27 cellular contexts compared by ENCODE assay signal in genomic region chr15:36335211-36335610, GRCh38.
DNase-seq lines count a peak whose midpoint lies in the region; ATAC-seq, FAIRE-seq and TF ChIP-seq lines count a peak whose summit lies in the region.
"Had no signal": no experiment of that assay in that cellular context is flagged by ENCODE, and none has a peak within 500 bp of the region (broad histone marks: within the 10 kb centered on the region; RNA-seq: fewer than 3 reads in every experiment).

No MANE protein-coding gene starts in this region.

- H3K79me2 ChIP-seq in ACC112 (ENCODE audit: control insufficient read depth, insufficient read depth, low read length, unreplicated experiment), result no peaks in the 10 kb centered on the region
- H3K79me2 ChIP-seq in HCT116 (ENCODE audit: insufficient read depth, low read length), result no peaks in the 10 kb centered on the region
- no peaks in the 10 kb centered on the region for H3K79me2 ChIP-seq in astrocyte (ENCODE audit: insufficient read depth, low read length)

- H3K27me3 Mint-ChIP-seq in astrocyte (ENCODE audit: low read depth, unreplicated experiment), result no peaks in the 10 kb centered on the region
- H3K27me3 Mint-ChIP-seq: CD4-positive, alpha-beta T cell; CD8-positive, alpha-beta memory T cell had no signal

- H3K9me2 ChIP-seq in HCT116 (ENCODE audit: insufficient read depth), result no peaks in the 10 kb centered on the region

- H3K9ac ChIP-seq in HCT116 (ENCODE audit: low read length) (no peak overlapping the region), astrocyte (ENCODE audit: low read length) (no peak overlapping the region)
- H3K9ac ChIP-seq: BLaER1 treated with 17β-estradiol and CSF1 and Interleukin-3, amounts not matched to agents 10 nM and 100 nM; GM23248 had no signal

- H3K27ac Mint-ChIP-seq in astrocyte (ENCODE audit: unreplicated experiment), result no peak overlapping the region
- H3K27ac Mint-ChIP-seq: CD14-positive monocyte; CD4-positive, alpha-beta T cell; CD8-positive, alpha-beta memory T cell had no signal

- FAIRE-seq in astrocyte (lab: Jason Lieb, UNC), result peak; percentile 67
- FAIRE-seq: A204.1, D721Med, GM12891, GM18507, H1 had no signal

- no peak for TF ChIP-seq RAD21 in HCT116 (IDR thresholded peaks at IDR 0.05; ENCODE audit: low read depth)

- no peaks in the 10 kb centered on the region for H4K20me1 ChIP-seq in HCT116 (ENCODE audit: insufficient read depth)
- H4K20me1 ChIP-seq in astrocyte (ENCODE audit: insufficient read depth, low read length), result no peaks in the 10 kb centered on the region
- H4K20me1 ChIP-seq: BLaER1 treated with 17β-estradiol and CSF1 and Interleukin-3, amounts not matched to agents 10 nM and 100 nM had no signal

- H3K4me3 Mint-ChIP-seq in astrocyte (ENCODE audit: unreplicated experiment), result no peak overlapping the region
- H3K4me3 Mint-ChIP-seq: CD14-positive monocyte; CD4-positive, alpha-beta T cell; CD8-positive, alpha-beta memory T cell; H9 had no signal

- RAD21 ChIA-PET in HCT116 (lab: Charles Lee; ENCODE audit: low non-redundant PET in 1 of 2, low total read pairs in 2 of 2, uncharacterized antibody in 2 of 2, unreplicated experiment in 2 of 2), result no interaction called here

- H3K27me3 ChIP-seq in ACC112 (ENCODE audit: insufficient read depth, low read length) (no peaks in the 10 kb centered on the region), HCT116 (ENCODE audit: insufficient read depth, low read length) (no peaks in the 10 kb centered on the region), astrocyte (ENCODE audit: insufficient read depth, low read length) (no peaks in the 10 kb centered on the region)
- H3K27me3 ChIP-seq: BE2C; BLaER1 treated with 17β-estradiol and CSF1 and Interleukin-3, amounts not matched to agents 10 nM and 100 nM had no signal

- intact Hi-C loops in HCT116 (cut with micrococcal nuclease), result no loop called here
- intact Hi-C loops in head of caudate nucleus (cut with DNase I), result no loop called here

- H2AFZ ChIP-seq in ACC112 (ENCODE audit: low read length, unreplicated experiment) (peak overlapping the region; percentile 2), HCT116 (ENCODE audit: low read depth, low read length, poor library complexity, severe bottlenecking) (peak overlapping the region; percentile 51), astrocyte (ENCODE audit: low read depth, low read length) (no peak overlapping the region)
- H2AFZ ChIP-seq: GM23248 had no signal

- no peaks in the 10 kb centered on the region for H3K9me3 Mint-ChIP-seq in astrocyte (ENCODE audit: unreplicated experiment)
- H3K9me3 Mint-ChIP-seq: H9 had no signal

- no peak overlapping the region for H3K4me3 ChIP-seq in ACC112 (ENCODE audit: low read depth, low read length)
- H3K4me3 ChIP-seq in HCT116 (replicated peaks in 1 of 2; ENCODE audit: low read depth in 1 of 2, low read length in 2 of 2), result no peak overlapping the region
- no peak overlapping the region for H3K4me3 ChIP-seq in astrocyte (ENCODE audit: insufficient read depth, low read depth, low read length)
- H3K4me3 ChIP-seq: BLaER1 treated with 17β-estradiol and CSF1 and Interleukin-3, amounts not matched to agents 10 nM and 100 nM; GM23248 had no signal

- H3K4me2 ChIP-seq in HCT116 (ENCODE audit: low read length) (no peak overlapping the region), astrocyte (ENCODE audit: low read length) (no peak overlapping the region)
- H3K4me2 ChIP-seq: BLaER1 treated with 17β-estradiol and CSF1 and Interleukin-3, amounts not matched to agents 10 nM and 100 nM had no signal

- TF ChIP-seq CTCF in HCT116 (IDR thresholded peaks at IDR 0.05 in 2 of 3, conservative IDR thresholded peaks at IDR 0.05 in 1 of 3; ENCODE audit: borderline replicate concordance in 1 of 3, insufficient read depth in 1 of 3, low read depth in 2 of 3, low read length in 2 of 3), result no peak
- no peak for TF ChIP-seq CTCF in astrocyte (IDR thresholded peaks at IDR 0.05; ENCODE audit: insufficient read depth, low read depth, low read length)

- H3K27ac ChIP-seq in ACC112 (ENCODE audit: low read depth, low read length) (no peak overlapping the region), HCT116 (ENCODE audit: low read depth, low read length) (no peak overlapping the region), astrocyte (ENCODE audit: low read depth, low read length) (no peak overlapping the region)
- H3K27ac ChIP-seq: 22Rv1; BLaER1 treated with 17β-estradiol and CSF1 and Interleukin-3, amounts not matched to agents 10 nM and 100 nM; GM23248 had no signal

- DNase-seq in HCT116 (ENCODE audit: low read depth, low spot score) (no peak), M059J (ENCODE audit: low read depth) (peak; percentile 18), astrocyte (ENCODE audit: low read depth) (no peak), head of caudate nucleus (no peak)
- no peak for DNase-seq in activated CD8-positive, alpha-beta memory T cell treated with anti-CD3 and anti-CD28 coated beads for 24 hours
- no peak for DNase-seq in stimulated activated naive CD4-positive, alpha-beta T cell treated with Interleukin-2 at 50 U/mL for 16 hours (lab: John Stamatoyannopoulos, UW)
- no peak for DNase-seq in activated CD8-positive, alpha-beta memory T cell treated with anti-CD3 and anti-CD28 coated beads, Interleukin-2, amount 50 U/mL, for 48 hours
- DNase-seq: ACHN; AML-193; BE2C; CD4-positive, alpha-beta T cell; CD8-positive, alpha-beta memory T cell; DMS 273 treated with DMSO at 0.1 percent for 48 hours; DMS79; EL; GF-D8; GM23248; H9 had no signal

- H3K4me1 ChIP-seq in ACC112 (ENCODE audit: control insufficient read depth, insufficient read depth, low read length, unreplicated experiment) (peaks cover 10% of the 10 kb centered on the region), HCT116 (ENCODE audit: control insufficient read depth in 1 of 2, insufficient read depth in 2 of 2, low read length in 2 of 2) (peaks cover 0 to 8% of the 10 kb centered on the region in 2 experiments; a peak in 1 of 4 replicates), astrocyte (ENCODE audit: insufficient read depth, low read length) (peaks cover 7% of the 10 kb centered on the region)
- H3K4me1 ChIP-seq: BLaER1 treated with 17β-estradiol and CSF1 and Interleukin-3, amounts not matched to agents 10 nM and 100 nM had no signal

- POLR2A ChIA-PET in HCT116 (lab: Charles Lee), result no interaction called here

- no peak for TF ChIP-seq POLR2A in HCT116 (IDR thresholded peaks at IDR 0.05; ENCODE audit: borderline replicate concordance, extremely low read depth, insufficient read depth, insufficient read length)

- no peaks in the 10 kb centered on the region for H3K36me3 Mint-ChIP-seq in astrocyte (ENCODE audit: low read depth, unreplicated experiment)
- H3K36me3 Mint-ChIP-seq: CD14-positive monocyte; CD8-positive, alpha-beta memory T cell had no signal

- H3K36me3 ChIP-seq in ACC112 (ENCODE audit: insufficient read depth, low read length) (no peaks in the 10 kb centered on the region), HCT116 (ENCODE audit: control insufficient read depth in 1 of 2, insufficient read depth in 2 of 2, low read length in 2 of 2) (no peaks in the 10 kb centered on the region), astrocyte (ENCODE audit: insufficient read depth, low read length) (no peaks in the 10 kb centered on the region)
- H3K36me3 ChIP-seq: BE2C; BLaER1 treated with 17β-estradiol and CSF1 and Interleukin-3, amounts not matched to agents 10 nM and 100 nM had no signal

- H3K9me3 ChIP-seq in HCT116 (ENCODE audit: control insufficient read depth in 1 of 2, insufficient read depth in 1 of 2, low read depth in 1 of 2, low read length in 2 of 2) (no peaks in the 10 kb centered on the region), astrocyte (ENCODE audit: insufficient read depth, low read depth, low read length) (no peaks in the 10 kb centered on the region)
- H3K9me3 ChIP-seq: BE2C had no signal

- H3K4me1 Mint-ChIP-seq in astrocyte (ENCODE audit: low read depth, unreplicated experiment), result peaks cover 30% of the 10 kb centered on the region
- H3K4me1 Mint-ChIP-seq: CD14-positive monocyte; CD8-positive, alpha-beta memory T cell had no signal

- CTCF ChIA-PET in HCT116 (lab: Charles Lee), result no interaction called here

- no peak for ATAC-seq in HCT116

- BruUV-seq in HCT116 (replicated peaks; lab: Mats Ljungman, UMichigan), result no TSS peak

TF ChIP-seq in HCT116, 20 proteins besides CTCF, POLR2A, EP300 and RAD21 (continues in another document):
- no peak for TF ChIP-seq SRF (IDR thresholded peaks at IDR 0.05; ENCODE audit: low read depth)
- no peak for TF ChIP-seq EGR1 (IDR thresholded peaks at IDR 0.05; ENCODE audit: low read depth)
- TF ChIP-seq REST (IDR thresholded peaks at IDR 0.05; ENCODE audit: low read depth), result no peak
- TF ChIP-seq ZNF274 (IDR thresholded peaks at IDR 0.05; ENCODE audit: low read depth, low read length), result no peak
- no peak for TF ChIP-seq CEBPB (IDR thresholded peaks at IDR 0.05; ENCODE audit: low read depth)
- no peak for TF ChIP-seq SIN3A (IDR thresholded peaks at IDR 0.05; ENCODE audit: low read depth)
- TF ChIP-seq JUND (IDR thresholded peaks at IDR 0.05), result no peak
- TF ChIP-seq ELF1 (IDR thresholded peaks at IDR 0.05; ENCODE audit: borderline replicate concordance, low read depth), result no peak
- TF ChIP-seq YY1 (IDR thresholded peaks at IDR 0.05; ENCODE audit: extremely low read depth, insufficient replicate concordance, low read depth, low read length), result no peak
- TF ChIP-seq TCF7L2 (IDR thresholded peaks at IDR 0.05; ENCODE audit: borderline replicate concordance, extremely low read depth, insufficient read depth, insufficient read length), result no peak
